Comparison of ENCODE assay signal across 12 cellular contexts in genomic region chr14:105529506-105530445, GRCh38. TPM values are rescaled to one million over a fixed set of nuclear protein-coding genes. Genes with fewer than 3 reads are reported as not detected.
DNase-seq lines count a peak whose midpoint lies in the region; ATAC-seq, FAIRE-seq and TF ChIP-seq lines count a peak whose summit lies in the region.
"Had no signal": no experiment of that assay in that cellular context is flagged by ENCODE, and none has a peak within 500 bp of the region (broad histone marks: within the 10 kb centered on the region; RNA-seq: fewer than 3 reads in every experiment).

No MANE protein-coding gene starts in this region.

- H3K9me3 Mint-ChIP-seq in activated CD8-positive, alpha-beta T cell treated with anti-CD3 and anti-CD28 coated beads for 36 hours, result no peaks in the 10 kb centered on the region

- WGBS in esophagus squamous epithelium, 2 donors, result 63 to 69% methylated on average over 3 to 9 of the region's 78 CpGs

- FAIRE-seq in GM12891 (lab: Jason Lieb, UNC), result peak; percentile 62
- FAIRE-seq: keratinocyte had no signal

- peak; percentile 14 for TF ChIP-seq CTCF in activated CD8-positive, alpha-beta T cell treated with anti-CD3 and anti-CD28 coated beads for 36 hours (IDR thresholded peaks at IDR 0.05)
- TF ChIP-seq CTCF in esophagus squamous epithelium (IDR thresholded peaks at IDR 0.05), result no peak

- no peaks in the 10 kb centered on the region for H3K27me3 Mint-ChIP-seq in activated CD8-positive, alpha-beta T cell treated with anti-CD3 and anti-CD28 coated beads for 36 hours

- H3K4me3 ChIP-seq in esophagus squamous epithelium, result peak overlapping the region in 3 of 4 donors; percentile 52 to 81 (median 57)

- peak; percentile 38 for ATAC-seq in activated CD8-positive, alpha-beta T cell treated with anti-CD3 and anti-CD28 coated beads for 36 hours
- ATAC-seq in HG02763 (IDR thresholded peaks at IDR 0.05; ENCODE audit: unreplicated experiment) (no peak), HG02623 (IDR thresholded peaks at IDR 0.05; ENCODE audit: unreplicated experiment) (no peak)

- peak overlapping the region in 2 of 4 donors; percentile 31 to 44 for H3K27ac ChIP-seq in esophagus squamous epithelium
- H3K27ac ChIP-seq: tibial artery had no signal

- H3K4me1 ChIP-seq in esophagus squamous epithelium, result peaks cover 19 to 40% (median 27%) of the 10 kb centered on the region in 3 donors

- H3K4me1 Mint-ChIP-seq in activated CD8-positive, alpha-beta T cell treated with anti-CD3 and anti-CD28 coated beads for 36 hours (ENCODE audit: low read depth), result peaks cover 17% of the 10 kb centered on the region

- POLR2A ChIA-PET in activated CD8-positive, alpha-beta T cell treated with anti-CD3 and anti-CD28 coated beads for 36 hours (lab: Charles Lee), result interaction anchor here (0.6 to 1.6 kb wide), 7 partner anchors 8 to 229 kb away, joined by 3 to 13 read pairs (median 3); partner anchors contain the start of genes BRF1 and TEDC1

- H3K27ac Mint-ChIP-seq in activated CD8-positive, alpha-beta T cell treated with anti-CD3 and anti-CD28 coated beads for 36 hours, result peak overlapping the region; percentile 93

- CTCF ChIA-PET in activated CD8-positive, alpha-beta T cell treated with anti-CD3 and anti-CD28 coated beads for 36 hours (lab: Charles Lee), result interaction anchor here (1.6 to 2.2 kb wide), 3 partner anchors 8 to 160 kb away, joined by 8 to 13 read pairs (median 11); no protein-coding TSS in a partner anchor

- peak overlapping the region; percentile 83 for H3K4me3 Mint-ChIP-seq in activated CD8-positive, alpha-beta T cell treated with anti-CD3 and anti-CD28 coated beads for 36 hours

- H3K9me3 ChIP-seq in esophagus squamous epithelium, result no peaks in the 10 kb centered on the region
- H3K9me3 ChIP-seq: tibial artery had no signal

- peaks cover 10% of the 10 kb centered on the region for H3K36me3 Mint-ChIP-seq in activated CD8-positive, alpha-beta T cell treated with anti-CD3 and anti-CD28 coated beads for 36 hours (ENCODE audit: low read depth)

- DNase-seq in GM12891 (ENCODE audit: insufficient read length, low spot score), result no peak
- DNase-seq in activated CD8-positive, alpha-beta T cell treated with anti-CD3 and anti-CD28 coated beads for 36 hours, result peak; percentile 70
- no peak for DNase-seq in esophagus squamous epithelium (lab: John Stamatoyannopoulos, UW)
- peak; percentile 62 for DNase-seq in stimulated activated CD4-positive, alpha-beta T cell treated with anti-CD3 and anti-CD28 coated beads, Interleukin-4, amount 100 ng/mL, for 1 hour
- DNase-seq in COR-L47 (lab: John Stamatoyannopoulos, UW), result no peak
- no peak for DNase-seq in NCI-H345 treated with DMSO at 0.1 percent for 48 hours (lab: John Stamatoyannopoulos, UW; ENCODE audit: unreplicated experiment)
- DNase-seq: DMS53, MM.1S had no signal

- intact Hi-C loops in activated CD8-positive, alpha-beta T cell treated with anti-CD3 and anti-CD28 coated beads for 36 hours (cut with micrococcal nuclease), result no loop called here
- intact Hi-C loops in esophagus squamous epithelium (cut with DNase I), result loop anchor here (5.0 kb wide), 1 partner anchor 162 kb away; no protein-coding TSS in a partner anchor

- peaks cover 0 to 61% (median 9%) of the 10 kb centered on the region in 4 donors for H3K27me3 ChIP-seq in esophagus squamous epithelium

- TF ChIP-seq POLR2A in GM12891 (IDR thresholded peaks at IDR 0.05; ENCODE audit: low read depth, low read length) (no peak), esophagus squamous epithelium (IDR thresholded peaks at IDR 0.05) (no peak)

- no peaks in the 10 kb centered on the region for H3K36me3 ChIP-seq in esophagus squamous epithelium

TF ChIP-seq in GM12891, 5 proteins besides CTCF, POLR2A, EP300 and RAD21:
- no peak for TF ChIP-seq POU2F2 (IDR thresholded peaks at IDR 0.05; ENCODE audit: low read depth, low read length)
- no peak for TF ChIP-seq TAF1 (IDR thresholded peaks at IDR 0.05; ENCODE audit: low read depth, low read length)
- TF ChIP-seq SPI1 (IDR thresholded peaks at IDR 0.05; ENCODE audit: low read depth, low read length), result no peak
- TF ChIP-seq POLR2AphosphoS5 (IDR thresholded peaks at IDR 0.05; ENCODE audit: low read depth, low read length), result no peak
- no peak for TF ChIP-seq PAX5 (IDR thresholded peaks at IDR 0.05; ENCODE audit: insufficient read depth, low read length, severe bottlenecking)

RNA-seq across cellular contexts. Expression of gene TMEM121, which starts 3.4 kb away (rescaled TPM):
- 0.18 TPM for polyA plus RNA-seq in GM12891 (2012; ENCODE audit: low read depth, missing spikeins)
- 10 to 100 TPM; 12.0 to 12.1 TPM for total RNA-seq in activated CD8-positive, alpha-beta T cell treated with anti-CD3 and anti-CD28 coated beads for 36 hours
- total RNA-seq in esophagus squamous epithelium, result 1 to 10 TPM in 3 of 4 donors, under 1 TPM in 1; 0.61 to 2.1 (median 1.6) TPM

RNA-seq across cellular contexts. Expression of gene TEDC1, which starts 38.7 kb away (rescaled TPM):
- 8.1 TPM for polyA plus RNA-seq in GM12891 (2012; ENCODE audit: low read depth, missing spikeins)
- total RNA-seq in activated CD8-positive, alpha-beta T cell treated with anti-CD3 and anti-CD28 coated beads for 36 hours, result 10 to 100 TPM; 30.1 to 31.1 TPM
- 10 to 100 TPM in 1 of 4 donors, 1 to 10 TPM in 3; 7.1 to 12.8 (median 7.6) TPM for total RNA-seq in esophagus squamous epithelium

RNA-seq across cellular contexts. Expression of gene CRIP1, which starts 43.1 kb away (rescaled TPM):
- 277 TPM for polyA plus RNA-seq in GM12891 (2012; ENCODE audit: low read depth, missing spikeins)
- 10 to 100 TPM; 93.9 to 95.7 TPM for total RNA-seq in activated CD8-positive, alpha-beta T cell treated with anti-CD3 and anti-CD28 coated beads for 36 hours
- total RNA-seq in esophagus squamous epithelium, result 10 to 100 TPM in 3 of 4 donors, 1 to 10 TPM in 1; 8.2 to 35.6 (median 24.7) TPM

RNA-seq across cellular contexts. Expression of gene CRIP2, which starts 55.2 kb away (rescaled TPM):
- polyA plus RNA-seq in GM12891 (2012; ENCODE audit: low read depth, missing spikeins), result 0.68 TPM
- under 1 TPM in 1 of 2 experiments, not detected in 1; 0.45 TPM for total RNA-seq in activated CD8-positive, alpha-beta T cell treated with anti-CD3 and anti-CD28 coated beads for 36 hours
- 100 to 1,000 TPM in 2 of 4 donors, 10 to 100 TPM in 2; 44.2 to 118 (median 80.7) TPM for total RNA-seq in esophagus squamous epithelium

Comparison
In these comparisons a context has a peak if more than half of its experiments do, and no peak if none do; other contexts are left out.
1. DNase-seq: peak in activated CD8-positive, alpha-beta T cell treated with anti-CD3 and anti-CD28 coated beads for 36 hours (single experiment) and stimulated activated CD4-positive, alpha-beta T cell treated with anti-CD3 and anti-CD28 coated beads, Interleukin-4, amount 100 ng/mL, for 1 hour (single experiment); none in GM12891 (single experiment), esophagus squamous epithelium (single experiment), COR-L47 (single experiment) and NCI-H345 treated with DMSO at 0.1 percent for 48 hours (single experiment).
2. RNA of gene TMEM121, which starts 3.4 kb away (total RNA-seq): 12.0 to 12.1 TPM in activated CD8-positive, alpha-beta T cell treated with anti-CD3 and anti-CD28 coated beads for 36 hours; 0.61 to 2.1 TPM in esophagus squamous epithelium; every median in the first group is over 4 times any median in the second.